In genomic region chr5:77987331-77987730, GRCh38 we compare ENCODE assay signal across 26 cellular contexts.
DNase-seq lines count a peak whose midpoint lies in the region; ATAC-seq and TF ChIP-seq lines count a peak whose summit lies in the region.
"Had no signal": no experiment of that assay in that cellular context is flagged by ENCODE, and none has a peak within 500 bp of the region (broad histone marks: within the 10 kb centered on the region; RNA-seq: fewer than 3 reads in every experiment).

No MANE protein-coding gene starts in this region.

- no peak for TF ChIP-seq POLR2A in GM18505 (IDR thresholded peaks at IDR 0.05; ENCODE audit: borderline replicate concordance, extremely low read depth, insufficient read depth, insufficient read length)

- no peaks in the 10 kb centered on the region for H3K27me3 ChIP-seq in layer of hippocampus (ENCODE audit: control insufficient read depth, insufficient read depth, low read length)
- H3K27me3 ChIP-seq: body of pancreas, SJCRH30 had no signal

- H3K27ac ChIP-seq in angular gyrus (ENCODE audit: low read depth, low read length) (peak overlapping the region; percentile 75), layer of hippocampus (ENCODE audit: low read depth, low read length) (peak overlapping the region; percentile 70)
- H3K27ac ChIP-seq: body of pancreas, SJCRH30 had no signal

- no peak for ATAC-seq in HG02973 (IDR thresholded peaks at IDR 0.05; ENCODE audit: unreplicated experiment)
- no peak for ATAC-seq in HG03108 (IDR thresholded peaks at IDR 0.05; ENCODE audit: unreplicated experiment)
- ATAC-seq in GM18505 (IDR thresholded peaks at IDR 0.05; ENCODE audit: unreplicated experiment): no peak
- ATAC-seq: activated CD8-positive, alpha-beta memory T cell treated with anti-CD3 and anti-CD28 coated beads, Interleukin-2, amount 10 ng/mL, durations not matched to agents 7 days and 5 days; activated T-cell treated with anti-CD3 and anti-CD28 coated beads, Interleukin-2, amount 50 U/mL, for 72 hours; body of pancreas; HCT116; left colon had no signal

- DNase-seq in HUDEP-2 (lab: John Stamatoyannopoulos, UW; ENCODE audit: unreplicated experiment in 76 of 76): peak in 42 of 76 experiments; percentile 4 to 54 (median 20)
- peak; percentile 87 for DNase-seq in pons (ENCODE audit: low spot score)
- DNase-seq in HCEC 1CT: no peak
- DNase-seq: activated CD4-positive, CD25-positive, alpha-beta regulatory T cell; activated CD8-positive, alpha-beta memory T cell treated with anti-CD3 and anti-CD28 coated beads, Interleukin-2, amount 10 ng/mL, durations not matched to agents 7 days and 5 days; activated naive CD4-positive, alpha-beta T cell; activated T-cell treated with anti-CD3 and anti-CD28 coated beads, Interleukin-2, amount 50 U/mL, for 72 hours; body of pancreas; CD8-positive, alpha-beta memory T cell; cerebellar nuclear complex; DMS 273 treated with DMSO at 0.1 percent for 48 hours; EL; immature natural killer cell; left colon; mammary epithelial cell; NCI-H1694; NCI-H446 treated with DMSO at 0.1 percent for 48 hours; RPMI8226; SJCRH30; stimulated activated CD4-positive, alpha-beta T cell treated with anti-CD3 and anti-CD28 coated beads, Interleukin-4, amount 100 ng/mL, for 24 hours had no signal
